In genomic region chr3:134366928-134367352, GRCh38 we compare ENCODE assay signal across 11 cellular contexts. TPM values are rescaled to one million over a fixed set of nuclear protein-coding genes. Genes with fewer than 3 reads are reported as not detected.
DNase-seq lines count a peak whose midpoint lies in the region; FAIRE-seq and TF ChIP-seq lines count a peak whose summit lies in the region.
"Had no signal": no experiment of that assay in that cellular context is flagged by ENCODE, and none has a peak within 500 bp of the region (broad histone marks: within the 10 kb centered on the region; RNA-seq: fewer than 3 reads in every experiment).

No MANE protein-coding gene starts in this region.

- intact Hi-C loops in posterior vena cava (cut with DNase I), result no loop called here

- no peak for FAIRE-seq in HTR-8/SVneo (lab: Jason Lieb, UNC)

- peaks cover 0 to 100% of the 10 kb centered on the region in 2 donors for H3K4me1 ChIP-seq in right atrium auricular region

- H3K27ac ChIP-seq in angular gyrus (ENCODE audit: low read depth, low read length) (peak overlapping the region; percentile 100), right atrium auricular region (peak overlapping the region; percentile 96 to 100)
- H3K27ac ChIP-seq: BLaER1 treated with 17β-estradiol and CSF1 and Interleukin-3, amounts not matched to agents 10 nM and 100 nM had no signal

- no peaks in the 10 kb centered on the region for H3K27me3 ChIP-seq in right atrium auricular region

- no peak overlapping the region for H3K4me3 ChIP-seq in right atrium auricular region
- H3K4me3 ChIP-seq: BLaER1 treated with 17β-estradiol and CSF1 and Interleukin-3, amounts not matched to agents 10 nM and 100 nM had no signal

- H3K36me3 ChIP-seq in right atrium auricular region, result peaks cover 90% of the 10 kb centered on the region
- H3K36me3 ChIP-seq: BLaER1 treated with 17β-estradiol and CSF1 and Interleukin-3, amounts not matched to agents 10 nM and 100 nM had no signal

- H3K9me3 ChIP-seq in right atrium auricular region, result no peaks in the 10 kb centered on the region
- H3K9me3 ChIP-seq: BLaER1 treated with 17β-estradiol and CSF1 and Interleukin-3, amounts not matched to agents 10 nM and 100 nM had no signal

- no peak for TF ChIP-seq CTCF in right atrium auricular region (IDR thresholded peaks at IDR 0.05)

- DNase-seq in Ammon's horn (ENCODE audit: low spot score) (peak; percentile 98), right atrium auricular region (ENCODE audit: low spot score) (no peak), posterior vena cava (ENCODE audit: low spot score) (peak; percentile 70), HTR-8/SVneo (ENCODE audit: insufficient read length, low spot score) (no peak), iPS-NIHi7 (ENCODE audit: extremely low spot score) (no peak), NCI-H774 (lab: John Stamatoyannopoulos, UW) (no peak)
- no peak for DNase-seq in effector CD8-positive, alpha-beta T cell (lab: John Stamatoyannopoulos, UW)
- DNase-seq: NCI-H1092 treated with DMSO at 0.1 percent for 48 hours, SIG-M5 had no signal

RNA-seq across cellular contexts. Expression of gene AMOTL2, which starts 7.3 kb away (rescaled TPM):
- total RNA-seq in right atrium auricular region (100 to 1,000 TPM in 1 of 2 donors, 10 to 100 TPM in 1; 62.3 to 119 TPM), posterior vena cava (10 to 100 TPM; 49.9 to 56.5 TPM)

Comparison
In these comparisons a context has a peak if more than half of its experiments do, and no peak if none do; other contexts are left out.
1. DNase-seq: peak in Ammon's horn (single experiment) and posterior vena cava (single experiment); none in right atrium auricular region (single experiment), HTR-8/SVneo (single experiment), iPS-NIHi7 (single experiment), effector CD8-positive, alpha-beta T cell (single experiment) and NCI-H774 (single experiment).